Comparison of ENCODE assay signal across 8 cellular contexts in the genomic region with DNA sequence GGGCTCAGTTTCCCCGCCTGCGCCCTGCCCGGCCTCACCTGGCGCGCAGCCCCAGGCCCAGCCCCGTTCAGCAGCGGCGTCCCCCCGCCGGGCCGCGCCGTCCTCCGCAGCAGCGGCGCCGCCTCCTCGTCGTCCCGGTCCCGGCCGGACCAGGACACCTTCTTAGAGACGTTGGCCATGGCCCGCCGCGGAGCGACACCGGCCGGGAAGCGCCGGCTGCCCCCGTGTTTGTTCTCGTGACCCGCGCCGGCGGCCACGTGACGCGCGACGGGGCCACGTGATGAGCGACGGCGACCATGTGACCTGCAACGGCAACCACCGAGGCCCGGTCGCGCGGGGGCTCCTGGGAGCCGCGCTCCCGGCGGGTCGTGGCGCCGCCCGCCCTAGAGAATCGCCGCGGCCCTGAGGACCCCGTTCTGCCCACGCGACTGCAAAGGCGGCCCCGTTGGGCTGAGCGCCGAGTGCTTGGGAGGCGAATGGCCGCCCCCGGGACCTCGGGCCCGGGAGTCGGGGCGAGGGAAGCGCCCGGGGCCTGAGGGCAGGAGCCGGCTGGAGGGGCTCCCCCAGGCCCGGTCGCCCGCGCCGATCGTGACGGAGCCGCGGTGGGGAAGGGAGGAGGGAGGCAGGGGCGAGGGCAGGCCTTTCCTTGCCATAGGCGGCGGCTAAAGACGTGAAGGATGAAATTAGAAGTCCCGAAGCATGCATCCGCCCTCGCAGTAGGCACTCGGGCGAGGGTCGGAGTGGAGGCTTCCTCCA. TPM values are rescaled to one million over a fixed set of nuclear protein-coding genes. Genes with fewer than 3 reads are reported as not detected.
DNase-seq lines count a peak whose midpoint lies in the region; ATAC-seq and TF ChIP-seq lines count a peak whose summit lies in the region.

A gene with protein sequence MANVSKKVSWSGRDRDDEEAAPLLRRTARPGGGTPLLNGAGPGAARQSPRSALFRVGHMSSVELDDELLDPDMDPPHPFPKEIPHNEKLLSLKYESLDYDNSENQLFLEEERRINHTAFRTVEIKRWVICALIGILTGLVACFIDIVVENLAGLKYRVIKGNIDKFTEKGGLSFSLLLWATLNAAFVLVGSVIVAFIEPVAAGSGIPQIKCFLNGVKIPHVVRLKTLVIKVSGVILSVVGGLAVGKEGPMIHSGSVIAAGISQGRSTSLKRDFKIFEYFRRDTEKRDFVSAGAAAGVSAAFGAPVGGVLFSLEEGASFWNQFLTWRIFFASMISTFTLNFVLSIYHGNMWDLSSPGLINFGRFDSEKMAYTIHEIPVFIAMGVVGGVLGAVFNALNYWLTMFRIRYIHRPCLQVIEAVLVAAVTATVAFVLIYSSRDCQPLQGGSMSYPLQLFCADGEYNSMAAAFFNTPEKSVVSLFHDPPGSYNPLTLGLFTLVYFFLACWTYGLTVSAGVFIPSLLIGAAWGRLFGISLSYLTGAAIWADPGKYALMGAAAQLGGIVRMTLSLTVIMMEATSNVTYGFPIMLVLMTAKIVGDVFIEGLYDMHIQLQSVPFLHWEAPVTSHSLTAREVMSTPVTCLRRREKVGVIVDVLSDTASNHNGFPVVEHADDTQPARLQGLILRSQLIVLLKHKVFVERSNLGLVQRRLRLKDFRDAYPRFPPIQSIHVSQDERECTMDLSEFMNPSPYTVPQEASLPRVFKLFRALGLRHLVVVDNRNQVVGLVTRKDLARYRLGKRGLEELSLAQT (minus strand): TSS at position 233 of the 756 bp plus-strand sequence. CDS start 54 bp downstream, at position 179.

- no peaks in the 10 kb centered on the region for H3K27me3 ChIP-seq in left ventricle myocardium inferior (ENCODE audit: low read depth)
- no peaks in the 10 kb centered on the region for H3K27me3 ChIP-seq in psoas muscle (ENCODE audit: insufficient read depth in 3 of 3, low read length in 2 of 3)

- TF ChIP-seq CTCF in GM12875 (IDR thresholded peaks at IDR 0.05; ENCODE audit: borderline replicate concordance, insufficient read depth, low read depth, low read length) (no peak), left ventricle myocardium inferior (IDR thresholded peaks at IDR 0.05; ENCODE audit: borderline replicate concordance) (no peak), psoas muscle (IDR thresholded peaks at IDR 0.05) (no peak)

- peak; percentile 68 for DNase-seq in NCI-H1092 treated with DMSO at 0.1 percent for 48 hours (lab: John Stamatoyannopoulos, UW)
- peak; percentile 72 to 93 (median 83) for DNase-seq in T-helper 2 cell
- DNase-seq in amygdala (lab: John Stamatoyannopoulos, UW), result peak; percentile 17 to 92 (median 80)
- DNase-seq in left ventricle myocardium inferior, result peak; percentile 94
- peak; percentile 94 to 96 for DNase-seq in psoas muscle
- DNase-seq in ureter (ENCODE audit: low spot score), result peak; percentile 92

- H3K4me1 ChIP-seq in left ventricle myocardium inferior (peaks cover 54% of the 10 kb centered on the region), psoas muscle (peaks cover 17% of the 10 kb centered on the region)

- intact Hi-C loops in left ventricle myocardium inferior (cut with micrococcal nuclease) (no loop called here), psoas muscle (cut with DNase I) (loop anchor here in 1 of 2 donors (2.0 to 10.0 kb wide), 2 partner anchors 16 to 50 kb away; a partner anchor contains a TSS)

- 0% methylated on average over 90 to 99 of the region's 99 CpGs for WGBS in psoas muscle, 3 donors

- H3K9me3 ChIP-seq in left ventricle myocardium inferior (replicated peaks) (no peaks in the 10 kb centered on the region), psoas muscle (no peaks in the 10 kb centered on the region)

- H3K4me3 ChIP-seq in GM12875 (ENCODE audit: low read depth, low read length), result peak within 1 kb of the TSS; percentile 90
- peak within 1 kb of the TSS; percentile 99 for H3K4me3 ChIP-seq in left ventricle myocardium inferior
- peak within 1 kb of the TSS; percentile 91 for H3K4me3 ChIP-seq in psoas muscle

- ATAC-seq in HG02610 (IDR thresholded peaks at IDR 0.05; ENCODE audit: unreplicated experiment) (peak; percentile 75), psoas muscle (peak; percentile 95 to 99 (median 98))

- H3K36me3 ChIP-seq in left ventricle myocardium inferior (no peaks in the 10 kb centered on the region), psoas muscle (ENCODE audit: insufficient read depth in 1 of 2, low read depth in 1 of 2) (no peaks in the 10 kb centered on the region)

- H3K27ac ChIP-seq in left ventricle myocardium inferior (replicated peaks) (peak within 1 kb of the TSS; percentile 97), psoas muscle (peak within 1 kb of the TSS; percentile 96)

RNA-seq across cellular contexts. Expression of the gene that starts here (rescaled TPM):
- 45.3 TPM for total RNA-seq in left ventricle myocardium inferior
- 10 to 100 TPM; 41.2 to 65.4 (median 46.2) TPM for total RNA-seq in psoas muscle
- 10 to 100 TPM; 27.0 to 33.6 (median 29.7) TPM for polyA plus RNA-seq in psoas muscle
- total RNA-seq in ureter, result 77.5 TPM

Comparison
In these comparisons a context has a peak if more than half of its experiments do, and no peak if none do; other contexts are left out.
1. Peak in every context shown above with its lines: DNase-seq, ATAC-seq, H3K4me3 ChIP-seq and H3K27ac ChIP-seq.